16 cellular contexts compared by ENCODE assay signal in genomic region chr1:27967106-27967883, GRCh38. TPM values are rescaled to one million over a fixed set of nuclear protein-coding genes. Genes with fewer than 3 reads are reported as not detected.
DNase-seq lines count a peak whose midpoint lies in the region; ATAC-seq, FAIRE-seq and TF ChIP-seq lines count a peak whose summit lies in the region.
"Had no signal": no experiment of that assay in that cellular context is flagged by ENCODE, and none has a peak within 500 bp of the region (broad histone marks: within the 10 kb centered on the region; RNA-seq: fewer than 3 reads in every experiment).

No MANE protein-coding gene starts in this region.

- H3K27me3 ChIP-seq in astrocyte (ENCODE audit: insufficient read depth, low read length) (no peaks in the 10 kb centered on the region), mesenchymal stem cell (ENCODE audit: control insufficient read depth in 1 of 2, insufficient read depth in 1 of 2, low read length in 2 of 2) (no peaks in the 10 kb centered on the region), hepatocyte (no peaks in the 10 kb centered on the region), body of pancreas (no peaks in the 10 kb centered on the region)
- H3K27me3 ChIP-seq: vagina had no signal

- no peak overlapping the region for H3K18ac ChIP-seq in mesenchymal stem cell (ENCODE audit: low read depth in 1 of 2, low read length in 2 of 2)

- H2AK5ac ChIP-seq in mesenchymal stem cell (ENCODE audit: low read length, severe bottlenecking) = no peak overlapping the region

- no peak overlapping the region for H3K4ac ChIP-seq in mesenchymal stem cell (ENCODE audit: low read depth in 1 of 2, low read length in 2 of 2)

- intact Hi-C loops in body of pancreas (cut with DNase I) = no loop called here

- H3K9me3 ChIP-seq in astrocyte (ENCODE audit: insufficient read depth, low read depth, low read length) (no peaks in the 10 kb centered on the region), mesenchymal stem cell (ENCODE audit: control insufficient read depth, low read length) (no peaks in the 10 kb centered on the region), hepatocyte (ENCODE audit: low read depth) (no peaks in the 10 kb centered on the region), body of pancreas (no peaks in the 10 kb centered on the region)
- H3K9me3 ChIP-seq: vagina had no signal

- H2BK120ac ChIP-seq in mesenchymal stem cell (ENCODE audit: low read depth, low read length) = no peak overlapping the region

- no peak overlapping the region for H3K14ac ChIP-seq in mesenchymal stem cell (ENCODE audit: low read length in 2 of 2)

- FAIRE-seq in astrocyte (lab: Jason Lieb, UNC) = no peak

- H2AFZ ChIP-seq in astrocyte (ENCODE audit: low read depth, low read length) (no peak overlapping the region), mesenchymal stem cell (ENCODE audit: low read depth, low read length) (no peak overlapping the region), hepatocyte (no peak overlapping the region)

- no peak overlapping the region for H2BK15ac ChIP-seq in mesenchymal stem cell (ENCODE audit: low read depth, poor library complexity, severe bottlenecking)

- H3K9ac ChIP-seq in astrocyte (ENCODE audit: low read length) (no peak overlapping the region), mesenchymal stem cell (ENCODE audit: low read length) (peak overlapping the region; percentile 81)

- H3K4me3 ChIP-seq in astrocyte (ENCODE audit: insufficient read depth, low read depth, low read length) = no peak overlapping the region
- H3K4me3 ChIP-seq in mesenchymal stem cell (ENCODE audit: insufficient read depth in 1 of 2, low read depth in 1 of 2, low read length in 2 of 2) = no peak overlapping the region
- H3K4me3 ChIP-seq in hepatocyte = no peak overlapping the region
- H3K4me3 ChIP-seq in body of pancreas = no peak overlapping the region
- H3K4me3 ChIP-seq: SK-N-MC, vagina had no signal

- H3K79me1 ChIP-seq in mesenchymal stem cell (replicated peaks; ENCODE audit: low read length, poor library complexity, severe bottlenecking) = peaks cover 14% of the 10 kb centered on the region

- H4K91ac ChIP-seq in mesenchymal stem cell (ENCODE audit: low read length) = no peak overlapping the region

- 98% methylated on average over 12 of the region's 12 CpGs for WGBS in mesenchymal stem cell
- 99% methylated on average over 12 of the region's 12 CpGs for WGBS in hepatocyte (ENCODE audit: low lambda C conversion rate, missing lambda C conversion rate)
- 85 to 89% methylated on average over 11 to 12 of the region's 12 CpGs for WGBS in body of pancreas, 2 donors

- H3K36me3 Mint-ChIP-seq in activated naive CD8-positive, alpha-beta T cell = peaks cover 3% of the 10 kb centered on the region
- H3K36me3 Mint-ChIP-seq in activated naive CD8-positive, alpha-beta T cell treated with anti-CD3 and anti-CD28 coated beads for 36 hours = peaks cover 10% of the 10 kb centered on the region
- H3K36me3 Mint-ChIP-seq in astrocyte (ENCODE audit: low read depth, unreplicated experiment) = peaks cover 19% of the 10 kb centered on the region

- no peak overlapping the region for H4K8ac ChIP-seq in mesenchymal stem cell (ENCODE audit: low read length)

- no peak overlapping the region for H3K23ac ChIP-seq in mesenchymal stem cell (ENCODE audit: low read length in 2 of 2)

- H3K4me2 ChIP-seq in astrocyte (ENCODE audit: low read length) = no peak overlapping the region
- H3K4me2 ChIP-seq in mesenchymal stem cell (ENCODE audit: low read length, poor library complexity, severe bottlenecking) = no peak overlapping the region
- no peak overlapping the region for H3K4me2 ChIP-seq in hepatocyte

- H2BK12ac ChIP-seq in mesenchymal stem cell (ENCODE audit: low read length in 2 of 2) = peak overlapping the region in 1 of 2 experiments; percentile 11

- H3K4me1 ChIP-seq in astrocyte (ENCODE audit: insufficient read depth, low read length) (peaks cover 29% of the 10 kb centered on the region), mesenchymal stem cell (ENCODE audit: control insufficient read depth, insufficient read depth, low read depth, low read length) (peaks cover 9% of the 10 kb centered on the region), hepatocyte (ENCODE audit: insufficient read depth) (no peaks in the 10 kb centered on the region), body of pancreas (no peaks in the 10 kb centered on the region)

- H3K27ac ChIP-seq in astrocyte (ENCODE audit: low read depth, low read length) = no peak overlapping the region
- H3K27ac ChIP-seq in mesenchymal stem cell (ENCODE audit: low read length, poor library complexity, severe bottlenecking) = no peak overlapping the region
- no peak overlapping the region for H3K27ac ChIP-seq in hepatocyte
- no peak overlapping the region for H3K27ac ChIP-seq in body of pancreas
- H3K27ac ChIP-seq: SK-N-MC, vagina had no signal

- H2BK5ac ChIP-seq in mesenchymal stem cell (ENCODE audit: low read depth, low read length, poor library complexity, severe bottlenecking) = no peak overlapping the region

- H3K4me3 Mint-ChIP-seq in activated naive CD8-positive, alpha-beta T cell = no peak overlapping the region
- no peak overlapping the region for H3K4me3 Mint-ChIP-seq in activated naive CD8-positive, alpha-beta T cell treated with anti-CD3 and anti-CD28 coated beads for 36 hours
- peak overlapping the region; percentile 40 for H3K4me3 Mint-ChIP-seq in astrocyte (ENCODE audit: unreplicated experiment)

- H4K20me1 ChIP-seq in astrocyte (ENCODE audit: insufficient read depth, low read length) (no peaks in the 10 kb centered on the region), hepatocyte (ENCODE audit: insufficient read depth, poor library complexity, severe bottlenecking) (no peaks in the 10 kb centered on the region)

- peaks cover 12% of the 10 kb centered on the region for H3K4me1 Mint-ChIP-seq in activated naive CD8-positive, alpha-beta T cell (ENCODE audit: low read depth)
- peaks cover 17% of the 10 kb centered on the region for H3K4me1 Mint-ChIP-seq in activated naive CD8-positive, alpha-beta T cell treated with anti-CD3 and anti-CD28 coated beads for 36 hours
- peaks cover 50% of the 10 kb centered on the region for H3K4me1 Mint-ChIP-seq in astrocyte (ENCODE audit: low read depth, unreplicated experiment)

- TF ChIP-seq CTCF in astrocyte (IDR thresholded peaks at IDR 0.05; ENCODE audit: insufficient read depth, low read depth, low read length) (no peak), hepatocyte (IDR thresholded peaks at IDR 0.05; ENCODE audit: poor library complexity) (no peak), body of pancreas (IDR thresholded peaks at IDR 0.05) (no peak)

- ATAC-seq in HG03442 (IDR thresholded peaks at IDR 0.05; ENCODE audit: unreplicated experiment) (no peak), body of pancreas (no peak)

- H3K9me2 ChIP-seq in hepatocyte (replicated peaks; ENCODE audit: insufficient read depth) = no peaks in the 10 kb centered on the region

- H3K27me3 Mint-ChIP-seq in activated naive CD8-positive, alpha-beta T cell = no peaks in the 10 kb centered on the region
- no peaks in the 10 kb centered on the region for H3K27me3 Mint-ChIP-seq in activated naive CD8-positive, alpha-beta T cell treated with anti-CD3 and anti-CD28 coated beads for 36 hours
- no peaks in the 10 kb centered on the region for H3K27me3 Mint-ChIP-seq in astrocyte (ENCODE audit: low read depth, unreplicated experiment)

- TF ChIP-seq POLR2A in body of pancreas (IDR thresholded peaks at IDR 0.05) = no peak

- no peaks in the 10 kb centered on the region for H3K79me2 ChIP-seq in astrocyte (ENCODE audit: insufficient read depth, low read length)
- peaks cover 5% of the 10 kb centered on the region for H3K79me2 ChIP-seq in hepatocyte

- H3K9me3 Mint-ChIP-seq in activated naive CD8-positive, alpha-beta T cell (ENCODE audit: low read depth) = no peaks in the 10 kb centered on the region
- H3K9me3 Mint-ChIP-seq in activated naive CD8-positive, alpha-beta T cell treated with anti-CD3 and anti-CD28 coated beads for 36 hours = no peaks in the 10 kb centered on the region
- no peaks in the 10 kb centered on the region for H3K9me3 Mint-ChIP-seq in astrocyte (ENCODE audit: unreplicated experiment)

- no peak for DNase-seq in activated naive CD8-positive, alpha-beta T cell treated with anti-CD3 and anti-CD28 coated beads for 36 hours
- DNase-seq in astrocyte (ENCODE audit: low read depth) (no peak), mesenchymal stem cell (no peak), hepatocyte (ENCODE audit: low spot score) (no peak), RPMI8226 (no peak), body of pancreas (no peak)
- DNase-seq: activated gamma-delta T cell; effector CD4-positive, alpha-beta T cell; KBM-7; NCI-H1048; NCI-H748 treated with DMSO at 0.1 percent for 48 hours; stimulated activated naive CD4-positive, alpha-beta T cell had no signal

- H3K36me3 ChIP-seq in astrocyte (ENCODE audit: insufficient read depth, low read length) = no peaks in the 10 kb centered on the region
- peaks cover 44 to 55% of the 10 kb centered on the region in 2 experiments for H3K36me3 ChIP-seq in mesenchymal stem cell (ENCODE audit: control insufficient read depth in 1 of 2, insufficient read depth in 2 of 2, low read depth in 1 of 2, low read length in 2 of 2)
- no peaks in the 10 kb centered on the region for H3K36me3 ChIP-seq in hepatocyte (replicated peaks; ENCODE audit: insufficient read depth, low read depth)
- H3K36me3 ChIP-seq in body of pancreas (replicated peaks in 1 of 2; ENCODE audit: insufficient read depth in 1 of 2, low read depth in 2 of 2) = peaks cover 5 to 15% of the 10 kb centered on the region in 2 donors

- H3K27ac Mint-ChIP-seq in activated naive CD8-positive, alpha-beta T cell = peak overlapping the region; percentile 58
- no peak overlapping the region for H3K27ac Mint-ChIP-seq in activated naive CD8-positive, alpha-beta T cell treated with anti-CD3 and anti-CD28 coated beads for 36 hours
- peak overlapping the region; percentile 84 for H3K27ac Mint-ChIP-seq in astrocyte (ENCODE audit: unreplicated experiment)

RNA-seq across cellular contexts. Expression of gene XKR8, which starts 7.5 kb away (rescaled TPM):
- total RNA-seq in activated naive CD8-positive, alpha-beta T cell treated with anti-CD3 and anti-CD28 coated beads for 36 hours = 1 to 10 TPM; 4.1 to 4.4 TPM
- total RNA-seq in astrocyte (11.3 and 11.4 TPM in 2 replicates), hepatocyte (12.5 and 17.9 TPM in 2 replicates), body of pancreas (10 to 100 TPM in 1 of 2 donors, 1 to 10 TPM in 1; 7.9 to 14.5 TPM)
- 12.0 TPM for polyA plus RNA-seq in mesenchymal stem cell (2013, experiment 1 of 2)
- 12.6 TPM for polyA plus RNA-seq in mesenchymal stem cell (2013, experiment 2 of 2)
- 17.4 and 20.2 TPM in 2 replicates for polyA plus RNA-seq in hepatocyte

RNA-seq across cellular contexts. Expression of gene SMPDL3B, which starts 32.5 kb away (rescaled TPM):
- total RNA-seq in activated naive CD8-positive, alpha-beta T cell treated with anti-CD3 and anti-CD28 coated beads for 36 hours = under 1 TPM; 0.92 to 0.97 TPM
- total RNA-seq in astrocyte (2.2 and 2.5 TPM in 2 replicates), hepatocyte (17.3 and 19.6 TPM in 2 replicates), body of pancreas (10 to 100 TPM; 18.8 to 28.0 TPM)
- polyA plus RNA-seq in mesenchymal stem cell (2013, experiment 1 of 2) = 0.08 TPM
- 0.04 TPM for polyA plus RNA-seq in mesenchymal stem cell (2013, experiment 2 of 2)
- polyA plus RNA-seq in hepatocyte = 11.2 and 16.2 TPM in 2 replicates

RNA-seq across cellular contexts. Expression of gene RPA2, which starts 52.9 kb away (rescaled TPM):
- 100 to 1,000 TPM in 1 of 2 experiments, 10 to 100 TPM in 1; 89.4 to 102 TPM for total RNA-seq in activated naive CD8-positive, alpha-beta T cell treated with anti-CD3 and anti-CD28 coated beads for 36 hours
- total RNA-seq in astrocyte (18.0 and 19.4 TPM in 2 replicates), hepatocyte (25.2 and 29.5 TPM in 2 replicates), body of pancreas (10 to 100 TPM in 1 of 2 donors, 1 to 10 TPM in 1; 4.6 to 23.3 TPM)
- polyA plus RNA-seq in mesenchymal stem cell (2013, experiment 1 of 2) = 14.3 TPM
- polyA plus RNA-seq in mesenchymal stem cell (2013, experiment 2 of 2) = 14.6 TPM
- polyA plus RNA-seq in hepatocyte = 28.5 and 39.6 TPM in 2 replicates
